In the genomic region with DNA sequence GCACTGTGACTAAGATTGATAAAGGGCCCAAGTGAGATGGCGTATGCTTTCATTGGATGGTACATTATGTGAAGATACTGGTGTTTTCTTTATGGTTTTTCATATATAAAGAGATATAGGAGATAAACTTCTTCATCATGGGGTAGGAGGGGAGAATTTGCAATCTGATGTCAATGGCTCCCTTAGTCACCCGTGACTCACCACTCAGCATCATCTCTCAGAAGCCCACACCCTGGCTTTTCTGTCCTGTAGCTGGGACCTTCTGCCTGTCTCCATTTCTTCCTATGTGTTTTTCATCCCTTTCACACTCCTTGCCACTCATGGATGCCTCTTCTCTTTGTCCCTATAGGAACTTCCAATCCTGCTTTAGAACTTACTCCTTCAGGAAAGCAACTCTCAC, we compare ENCODE assay signal across 19 cellular contexts.
DNase-seq lines count a peak whose midpoint lies in the region; ATAC-seq and TF ChIP-seq lines count a peak whose summit lies in the region.
"Had no signal": no experiment of that assay in that cellular context is flagged by ENCODE, and none has a peak within 500 bp of the region (broad histone marks: within the 10 kb centered on the region; RNA-seq: fewer than 3 reads in every experiment).

No MANE protein-coding gene starts in this region.

- H3K9me3 Mint-ChIP-seq in nephron: peaks cover 4% of the 10 kb centered on the region

- CTCF ChIA-PET in RWPE1 (lab: Yijun Ruan, JAX): interaction anchor here (0.5 to 1.1 kb wide), 2 partner anchors 36 to 180 kb away, joined by 4 read pairs; no protein-coding TSS in a partner anchor

- no peaks in the 10 kb centered on the region for H3K36me3 Mint-ChIP-seq in nephron (ENCODE audit: low read depth)

- H3K9ac ChIP-seq in fibroblast of lung (ENCODE audit: insufficient read depth, low read length): no peak overlapping the region

- ATAC-seq in HG03025 (IDR thresholded peaks at IDR 0.05; ENCODE audit: low FRiP score, unreplicated experiment): no peak
- ATAC-seq: HCT116 had no signal

- peak overlapping the region in 2 of 3 experiments; percentile 60 to 80 for H3K27ac Mint-ChIP-seq in nephron

- no peak overlapping the region for H3K4me3 ChIP-seq in fibroblast of lung (replicated peaks in 1 of 4; ENCODE audit: control extremely low read depth in 1 of 4, insufficient read depth in 1 of 4, low read depth in 3 of 4, low read length in 4 of 4)

- no peaks in the 10 kb centered on the region for H3K36me3 ChIP-seq in fibroblast of lung (ENCODE audit: control insufficient read depth, insufficient read depth, low read length)

- H4K20me1 ChIP-seq in fibroblast of lung (ENCODE audit: control insufficient read depth, extremely low read depth, insufficient read depth, low read length): no peaks in the 10 kb centered on the region

- no peak overlapping the region for H3K4me2 ChIP-seq in fibroblast of lung (ENCODE audit: extremely low read depth, insufficient read depth, low read length)

- peak; percentile 2 for DNase-seq in activated CD4-positive, alpha-beta T cell treated with anti-CD3 and anti-CD28 coated beads for 48 hours
- DNase-seq in activated CD4-positive, alpha-beta T cell treated with anti-CD3 and anti-CD28 coated beads, Interleukin-2, amount 50 U/mL, for 1 hour: no peak
- DNase-seq in RWPE1 (ENCODE audit: low spot score) (peak; percentile 34), fibroblast of lung (ENCODE audit: low read depth in 2 of 2) (peak; percentile 13 to 37), UCSD-AML1 (lab: John Stamatoyannopoulos, UW; ENCODE audit: unreplicated experiment) (no peak)
- no peak for DNase-seq in stimulated activated CD4-positive, alpha-beta T cell treated with anti-CD3 and anti-CD28 coated beads, Interleukin-4, amount 100 ng/mL, for 24 hours
- DNase-seq: 8988T; COR-L47; DMS153; Kasumi-1; MV-4-11; NCI-H1436 treated with DMSO at 0.1 percent for 48 hours; NCI-H345; NCI-H69; NK-92 treated with Interleukin-12 subunit alpha and Interleukin-12 subunit beta, amount 100 ng/mL, for 24 hours had no signal

- H3K79me2 ChIP-seq in fibroblast of lung (ENCODE audit: control insufficient read depth, insufficient read depth, low read length): no peaks in the 10 kb centered on the region

- no peak overlapping the region for H3K4me3 Mint-ChIP-seq in nephron

- H3K27me3 Mint-ChIP-seq in nephron (ENCODE audit: low read depth): no peaks in the 10 kb centered on the region

- H3K9me3 ChIP-seq in fibroblast of lung (ENCODE audit: control insufficient read depth, insufficient read depth, low read depth, low read length): no peaks in the 10 kb centered on the region

- H2AFZ ChIP-seq in fibroblast of lung (ENCODE audit: low read length): no peak overlapping the region

- TF ChIP-seq CTCF in RWPE1 (conservative IDR thresholded peaks at IDR 0.05; ENCODE audit: low read depth): no peak
- no peak for TF ChIP-seq CTCF in fibroblast of lung (conservative IDR thresholded peaks at IDR 0.05 in 1 of 2, IDR thresholded peaks at IDR 0.05 in 1 of 2; ENCODE audit: low read depth in 1 of 2, low read length in 2 of 2)
- TF ChIP-seq CTCF in nephron (IDR thresholded peaks at IDR 0.05; ENCODE audit: unreplicated experiment in 3 of 3): no peak

- peaks cover 49% of the 10 kb centered on the region for H3K4me1 Mint-ChIP-seq in nephron

- POLR2A ChIA-PET in RWPE1 (lab: Yijun Ruan, JAX; ENCODE audit: low non-redundant PET): no interaction called here

- H3K27ac ChIP-seq in RWPE1 (no peak overlapping the region), fibroblast of lung (ENCODE audit: insufficient read depth, low read length) (no peak overlapping the region)
- H3K27ac ChIP-seq: C4-2B had no signal

- H3K27me3 ChIP-seq in fibroblast of lung (ENCODE audit: control insufficient read depth, insufficient read depth, low read length): no peaks in the 10 kb centered on the region

- no peaks in the 10 kb centered on the region for H3K4me1 ChIP-seq in fibroblast of lung (ENCODE audit: control insufficient read depth, extremely low read depth, insufficient read depth, low read length)

Comparison
In these comparisons a context has a peak if more than half of its experiments do, and no peak if none do; other contexts are left out.
1. DNase-seq: peak in activated CD4-positive, alpha-beta T cell treated with anti-CD3 and anti-CD28 coated beads for 48 hours (single experiment), RWPE1 (single experiment) and fibroblast of lung (2 of 2); none in activated CD4-positive, alpha-beta T cell treated with anti-CD3 and anti-CD28 coated beads, Interleukin-2, amount 50 U/mL, for 1 hour (single experiment), UCSD-AML1 (single experiment) and stimulated activated CD4-positive, alpha-beta T cell treated with anti-CD3 and anti-CD28 coated beads, Interleukin-4, amount 100 ng/mL, for 24 hours (single experiment).